25 cellular contexts compared by ENCODE assay signal in genomic region chr2:168740360-168740759, GRCh38.
"Had no signal": no experiment of that assay in that cellular context is flagged by ENCODE, and none has a peak within 500 bp of the region (broad histone marks: within the 10 kb centered on the region; RNA-seq: fewer than 3 reads in every experiment).

No MANE protein-coding gene starts in this region.

- H3K27ac ChIP-seq: adrenal gland, breast epithelium, colonic mucosa, dorsolateral prefrontal cortex, esophagus muscularis mucosa, gastroesophageal sphincter, left lung, spleen, thoracic aorta, upper lobe of right lung had no signal

- H3K4me1 ChIP-seq: adrenal gland, breast epithelium, colonic mucosa, left lung, upper lobe of right lung had no signal

- DNase-seq: activated CD4-positive, alpha-beta T cell treated with anti-CD3 and anti-CD28 coated beads, Interleukin-2, amount 50 U/mL, for 4 hours; activated CD8-positive, alpha-beta memory T cell treated with anti-CD3 and anti-CD28 coated beads, Interleukin-2, amount 50 U/mL, for 48 hours; activated naive CD4-positive, alpha-beta T cell; activated T-cell treated with anti-CD3 and anti-CD28 coated beads, Interleukin-2, amount 50 U/mL, for 4 hours; adrenal gland; colonic mucosa; dorsolateral prefrontal cortex; effector memory CD8-positive, alpha-beta T cell; head of caudate nucleus; left lung; midbrain; natural killer cell; retina; spleen; stimulated activated CD4-positive, alpha-beta T cell treated with anti-CD3 and anti-CD28 coated beads, Interleukin-4, amount 100 ng/mL, for 1 hour; stimulated activated naive CD4-positive, alpha-beta T cell; upper lobe of right lung had no signal

- H3K27me3 ChIP-seq: adrenal gland, breast epithelium, colonic mucosa, dorsolateral prefrontal cortex, esophagus muscularis mucosa, gastroesophageal sphincter, left lung, spleen, upper lobe of right lung had no signal

- ATAC-seq: activated T-cell treated with anti-CD3 and anti-CD28 coated beads, Interleukin-2, amount 50 U/mL, for 4 hours; effector memory CD8-positive, alpha-beta T cell; gastroesophageal sphincter; left lung; natural killer cell; upper lobe of right lung had no signal

- H3K4me3 Mint-ChIP-seq: activated naive CD8-positive, alpha-beta T cell; activated T-cell treated with anti-CD3 and anti-CD28 coated beads, Interleukin-2, amount 50 U/mL, for 4 hours; central memory CD8-positive, alpha-beta T cell; effector memory CD8-positive, alpha-beta T cell; natural killer cell; T-helper 2 cell treated with Interferon-gamma antibody and Interleukin-4, amounts not matched to agents 5 μg/mL and 100 μg/mL, for 36 hours had no signal

- H3K9me3 Mint-ChIP-seq: activated T-cell treated with anti-CD3 and anti-CD28 coated beads, Interleukin-2, amount 50 U/mL, for 4 hours; activated T-helper 2 cell treated with anti-CD3 and anti-CD28 coated beads, Interferon-gamma antibody, Interleukin-2, Interleukin-4, amounts not matched to agents 10 μg/mL and 5 μg/mL and 100 μg/mL, durations not matched to agents 14 hours and 24 hours and 36 hours; central memory CD8-positive, alpha-beta T cell; effector memory CD8-positive, alpha-beta T cell; natural killer cell; T-helper 2 cell treated with Interferon-gamma antibody and Interleukin-4, amounts not matched to agents 5 μg/mL and 100 μg/mL, for 36 hours had no signal

- H3K27ac Mint-ChIP-seq: activated naive CD8-positive, alpha-beta T cell; activated T-helper 2 cell treated with anti-CD3 and anti-CD28 coated beads, Interferon-gamma antibody, Interleukin-2, Interleukin-4, amounts not matched to agents 10 μg/mL and 5 μg/mL and 100 μg/mL, durations not matched to agents 14 hours and 24 hours and 36 hours; effector memory CD8-positive, alpha-beta T cell; T-helper 2 cell treated with Interferon-gamma antibody and Interleukin-4, amounts not matched to agents 5 μg/mL and 100 μg/mL, for 36 hours had no signal

- H3K27me3 Mint-ChIP-seq: activated naive CD8-positive, alpha-beta T cell; central memory CD8-positive, alpha-beta T cell; effector memory CD8-positive, alpha-beta T cell had no signal

- H3K36me3 Mint-ChIP-seq: natural killer cell had no signal
